1 cellular context compared by ENCODE assay signal in the genomic region with DNA sequence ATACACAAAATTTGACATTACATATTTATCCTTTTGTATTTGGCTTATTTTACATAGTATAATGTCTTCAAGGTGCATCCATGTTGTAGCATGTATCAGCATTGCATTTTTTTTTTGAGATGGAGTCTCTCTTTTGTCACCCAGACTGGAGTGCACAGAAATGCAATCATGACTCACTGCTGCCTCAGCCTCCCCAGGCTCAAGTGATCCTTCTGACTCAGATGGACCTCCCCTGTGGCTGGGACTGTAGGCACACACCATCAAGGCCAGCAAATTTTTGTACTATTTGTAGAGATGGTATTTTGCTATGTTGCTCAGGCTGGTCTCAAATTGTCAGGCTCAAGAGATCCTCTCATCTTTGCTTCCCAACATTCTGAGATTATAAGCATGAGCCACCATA.
TF ChIP-seq lines count a peak whose summit lies in the region.

No MANE protein-coding gene starts in this region.

TF ChIP-seq in A549, 52 proteins besides CTCF, POLR2A, EP300 and RAD21 (continued from another document):
- TF ChIP-seq, protein P1, sequence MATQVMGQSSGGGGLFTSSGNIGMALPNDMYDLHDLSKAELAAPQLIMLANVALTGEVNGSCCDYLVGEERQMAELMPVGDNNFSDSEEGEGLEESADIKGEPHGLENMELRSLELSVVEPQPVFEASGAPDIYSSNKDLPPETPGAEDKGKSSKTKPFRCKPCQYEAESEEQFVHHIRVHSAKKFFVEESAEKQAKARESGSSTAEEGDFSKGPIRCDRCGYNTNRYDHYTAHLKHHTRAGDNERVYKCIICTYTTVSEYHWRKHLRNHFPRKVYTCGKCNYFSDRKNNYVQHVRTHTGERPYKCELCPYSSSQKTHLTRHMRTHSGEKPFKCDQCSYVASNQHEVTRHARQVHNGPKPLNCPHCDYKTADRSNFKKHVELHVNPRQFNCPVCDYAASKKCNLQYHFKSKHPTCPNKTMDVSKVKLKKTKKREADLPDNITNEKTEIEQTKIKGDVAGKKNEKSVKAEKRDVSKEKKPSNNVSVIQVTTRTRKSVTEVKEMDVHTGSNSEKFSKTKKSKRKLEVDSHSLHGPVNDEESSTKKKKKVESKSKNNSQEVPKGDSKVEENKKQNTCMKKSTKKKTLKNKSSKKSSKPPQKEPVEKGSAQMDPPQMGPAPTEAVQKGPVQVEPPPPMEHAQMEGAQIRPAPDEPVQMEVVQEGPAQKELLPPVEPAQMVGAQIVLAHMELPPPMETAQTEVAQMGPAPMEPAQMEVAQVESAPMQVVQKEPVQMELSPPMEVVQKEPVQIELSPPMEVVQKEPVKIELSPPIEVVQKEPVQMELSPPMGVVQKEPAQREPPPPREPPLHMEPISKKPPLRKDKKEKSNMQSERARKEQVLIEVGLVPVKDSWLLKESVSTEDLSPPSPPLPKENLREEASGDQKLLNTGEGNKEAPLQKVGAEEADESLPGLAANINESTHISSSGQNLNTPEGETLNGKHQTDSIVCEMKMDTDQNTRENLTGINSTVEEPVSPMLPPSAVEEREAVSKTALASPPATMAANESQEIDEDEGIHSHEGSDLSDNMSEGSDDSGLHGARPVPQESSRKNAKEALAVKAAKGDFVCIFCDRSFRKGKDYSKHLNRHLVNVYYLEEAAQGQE (IDR thresholded peaks at IDR 0.05) = no peak
- TF ChIP-seq CEBPB (IDR thresholded peaks at IDR 0.05) (0 out of 4 replicates have a peak, but pooled peaks of 1 of the 2 experiments have one; percentile 14), RCOR1 (IDR thresholded peaks at IDR 0.05; ENCODE audit: low read depth, low read length) (no peak), PHF8 (IDR thresholded peaks at IDR 0.05; ENCODE audit: borderline replicate concordance, low read depth) (no peak), EHMT2 (IDR thresholded peaks at IDR 0.05; ENCODE audit: low read depth) (no peak)
- TF ChIP-seq, protein P2, sequence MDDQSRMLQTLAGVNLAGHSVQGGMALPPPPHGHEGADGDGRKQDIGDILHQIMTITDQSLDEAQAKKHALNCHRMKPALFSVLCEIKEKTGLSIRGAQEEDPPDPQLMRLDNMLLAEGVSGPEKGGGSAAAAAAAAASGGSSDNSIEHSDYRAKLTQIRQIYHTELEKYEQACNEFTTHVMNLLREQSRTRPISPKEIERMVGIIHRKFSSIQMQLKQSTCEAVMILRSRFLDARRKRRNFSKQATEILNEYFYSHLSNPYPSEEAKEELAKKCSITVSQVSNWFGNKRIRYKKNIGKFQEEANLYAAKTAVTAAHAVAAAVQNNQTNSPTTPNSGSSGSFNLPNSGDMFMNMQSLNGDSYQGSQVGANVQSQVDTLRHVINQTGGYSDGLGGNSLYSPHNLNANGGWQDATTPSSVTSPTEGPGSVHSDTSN (IDR thresholded peaks at IDR 0.05) = no peak
